ENCODE assay signal across 19 cellular contexts in genomic region chrX:123988423-123989116, GRCh38. TPM values are rescaled to one million over a fixed set of nuclear protein-coding genes. Genes with fewer than 3 reads are reported as not detected.
DNase-seq lines count a peak whose midpoint lies in the region; ATAC-seq, FAIRE-seq and TF ChIP-seq lines count a peak whose summit lies in the region.
"Had no signal": no experiment of that assay in that cellular context is flagged by ENCODE, and none has a peak within 500 bp of the region (broad histone marks: within the 10 kb centered on the region; RNA-seq: fewer than 3 reads in every experiment).

No MANE protein-coding gene starts in this region.

- H3K9me3 ChIP-seq in CD8-positive, alpha-beta memory T cell (ENCODE audit: low read length), result no peaks in the 10 kb centered on the region
- no peaks in the 10 kb centered on the region for H3K9me3 ChIP-seq in K562 (replicated peaks; ENCODE audit: control insufficient read depth, insufficient read depth, low read depth, low read length)
- H3K9me3 ChIP-seq in right lobe of liver, result no peaks in the 10 kb centered on the region
- H3K9me3 ChIP-seq: suprapubic skin had no signal

- no peaks in the 10 kb centered on the region for H3K9me3 Mint-ChIP-seq in CD8-positive, alpha-beta memory T cell
- no peaks in the 10 kb centered on the region for H3K9me3 Mint-ChIP-seq in naive thymus-derived CD8-positive, alpha-beta T cell
- H3K9me3 Mint-ChIP-seq: activated naive CD8-positive, alpha-beta T cell treated with anti-CD3 and anti-CD28 coated beads, Interleukin-2, amount 10 ng/mL, durations not matched to agents 7 days and 5 days had no signal

- no peaks in the 10 kb centered on the region for H3K27me3 Mint-ChIP-seq in CD8-positive, alpha-beta memory T cell
- H3K27me3 Mint-ChIP-seq in naive thymus-derived CD8-positive, alpha-beta T cell, result no peaks in the 10 kb centered on the region
- H3K27me3 Mint-ChIP-seq: activated naive CD8-positive, alpha-beta T cell treated with anti-CD3 and anti-CD28 coated beads, Interleukin-2, amount 10 ng/mL, durations not matched to agents 7 days and 5 days had no signal

- no peak for TF ChIP-seq RAD21 in K562 (CRISPR knock-in tag; conservative IDR thresholded peaks at IDR 0.05 in 1 of 2, IDR thresholded peaks at IDR 0.05 in 1 of 2)

- peak overlapping the region in 2 of 7 donors; percentile 18 to 58 for H3K4me3 Mint-ChIP-seq in CD8-positive, alpha-beta memory T cell
- H3K4me3 Mint-ChIP-seq in naive thymus-derived CD8-positive, alpha-beta T cell, result peak overlapping the region in 7 of 10 donors; percentile 1 to 65 (median 39)
- H3K4me3 Mint-ChIP-seq: activated naive CD8-positive, alpha-beta T cell treated with anti-CD3 and anti-CD28 coated beads, Interleukin-2, amount 10 ng/mL, durations not matched to agents 7 days and 5 days had no signal

- peak; percentile 93 for FAIRE-seq in K562 (lab: Jason Lieb, UNC)
- FAIRE-seq in frontal cortex (lab: Jason Lieb, UNC), result no peak
- FAIRE-seq: bronchial epithelial cell had no signal

- peaks cover 49 to 70% (median 61%) of the 10 kb centered on the region in 3 donors for H3K4me1 Mint-ChIP-seq in CD8-positive, alpha-beta memory T cell
- H3K4me1 Mint-ChIP-seq in naive thymus-derived CD8-positive, alpha-beta T cell, result peaks cover 11 to 69% (median 46%) of the 10 kb centered on the region in 4 donors

- H4K20me1 ChIP-seq in K562 (replicated peaks; ENCODE audit: control insufficient read depth, insufficient read depth, low read length), result 0 out of 2 replicates have a peak, but pooled peaks cover 4% of the 10 kb centered on the region

- BruUV-seq in K562 (replicated peaks; lab: Mats Ljungman, UMichigan), result no TSS peak

- peak overlapping the region; percentile 32; the same call in 1 of the 2 replicates for H3K4me2 ChIP-seq in K562 (ENCODE audit: insufficient read depth, low read length)

- H3K36me3 ChIP-seq in CD8-positive, alpha-beta memory T cell (ENCODE audit: insufficient read depth, low read length), result no peaks in the 10 kb centered on the region
- H3K36me3 ChIP-seq in K562 (ENCODE audit: control insufficient read depth, insufficient read depth, low read length) (peaks cover 5% of the 10 kb centered on the region; the same call in 2 of the 3 replicates), right lobe of liver (no peaks in the 10 kb centered on the region)
- H3K36me3 ChIP-seq: suprapubic skin had no signal

- POLR2A ChIA-PET in CD8-positive, alpha-beta memory T cell (lab: Charles Lee), result no interaction called here
- POLR2A ChIA-PET in K562 (lab: Yijun Ruan, JAX), result interaction anchor here (1.0 kb wide), 1 partner anchor 8 kb away, joined by 3 read pairs; no protein-coding TSS in a partner anchor
- POLR2A ChIA-PET in naive thymus-derived CD8-positive, alpha-beta T cell (lab: Charles Lee), result no interaction called here

- ATAC-seq in K562, result peak; percentile 84
- no peak for ATAC-seq in naive thymus-derived CD8-positive, alpha-beta T cell
- ATAC-seq in HG03135 (IDR thresholded peaks at IDR 0.05; ENCODE audit: unreplicated experiment), result no peak
- no peak for ATAC-seq in right lobe of liver
- ATAC-seq: esophagus mucosa, left ventricle myocardium superior had no signal

- 50% methylated on average over 1 of the region's 1 CpG for WGBS in K562 (ENCODE audit: insufficient coverage, low coverage, missing lambda C conversion rate)
- 42% methylated on average over 1 of the region's 1 CpG for WGBS in right lobe of liver (ENCODE audit: insufficient coverage, low coverage, low lambda C conversion rate, missing lambda C conversion rate)

- peak overlapping the region in 6 of 8 donors; percentile 3 to 71 (median 22) for H3K27ac Mint-ChIP-seq in CD8-positive, alpha-beta memory T cell
- peak overlapping the region in 6 of 10 donors; percentile 1 to 83 (median 40) for H3K27ac Mint-ChIP-seq in naive thymus-derived CD8-positive, alpha-beta T cell
- H3K27ac Mint-ChIP-seq: activated naive CD8-positive, alpha-beta T cell treated with anti-CD3 and anti-CD28 coated beads, Interleukin-2, amount 10 ng/mL, durations not matched to agents 7 days and 5 days had no signal

- H3K27ac ChIP-seq in CD8-positive, alpha-beta memory T cell (ENCODE audit: low read depth, low read length), result no peak overlapping the region
- peak overlapping the region; percentile 56; the same call in 2 of the 3 replicates for H3K27ac ChIP-seq in K562 (ENCODE audit: extremely low read depth, low read depth, low read length)
- no peak overlapping the region for H3K27ac ChIP-seq in right lobe of liver
- H3K27ac ChIP-seq: dorsolateral prefrontal cortex, suprapubic skin had no signal

- peaks cover 0 to 11% (median 0%) of the 10 kb centered on the region in 3 donors for H3K36me3 Mint-ChIP-seq in CD8-positive, alpha-beta memory T cell
- peaks cover 0 to 12% (median 0%) of the 10 kb centered on the region in 3 donors for H3K36me3 Mint-ChIP-seq in naive thymus-derived CD8-positive, alpha-beta T cell

- H2AFZ ChIP-seq in K562 (ENCODE audit: low read depth, low read length), result no peak overlapping the region

- no peaks in the 10 kb centered on the region for H3K27me3 ChIP-seq in CD8-positive, alpha-beta memory T cell (ENCODE audit: insufficient read depth, low read length, poor library complexity, severe bottlenecking)
- H3K27me3 ChIP-seq in K562 (ENCODE audit: control insufficient read depth in 2 of 2, insufficient read depth in 2 of 2, low read length in 2 of 2) (no peaks in the 10 kb centered on the region), right lobe of liver (no peaks in the 10 kb centered on the region)
- H3K27me3 ChIP-seq: suprapubic skin had no signal

- H3K79me2 ChIP-seq in K562 (ENCODE audit: control insufficient read depth, insufficient read depth, low read length), result peaks cover 97% of the 10 kb centered on the region

- intact Hi-C loops in K562 (cut with micrococcal nuclease), result no loop called here
- intact Hi-C loops in right lobe of liver (cut with DNase I), result no loop called here

- H3K4me3 ChIP-seq in CD8-positive, alpha-beta memory T cell (ENCODE audit: low read length), result no peak overlapping the region
- no peak overlapping the region for H3K4me3 ChIP-seq in K562
- H3K4me3 ChIP-seq in right lobe of liver, result no peak overlapping the region
- H3K4me3 ChIP-seq: dorsolateral prefrontal cortex, suprapubic skin had no signal

- peak; percentile 39; the same call in 1 of the 2 replicates for TF ChIP-seq EP300 in K562 (IDR thresholded peaks at IDR 0.05; ENCODE audit: low read length)

- in situ Hi-C loops in K562 (cut with MboI), result no loop called here

- TF ChIP-seq CTCF in K562 (IDR thresholded peaks at IDR 0.05 in 2 of 3, conservative IDR thresholded peaks at IDR 0.05 in 1 of 3; ENCODE audit: insufficient read depth in 2 of 3, low read depth in 1 of 3, low read length in 3 of 3) (no peak), right lobe of liver (IDR thresholded peaks at IDR 0.05) (no peak)

- TF ChIP-seq POLR2A in K562 (conservative IDR thresholded peaks at IDR 0.05), result no peak
- no peak for TF ChIP-seq POLR2A in right lobe of liver (IDR thresholded peaks at IDR 0.05)

- peak overlapping the region in 1 of 2 experiments; percentile 33; a peak in 2 of 4 replicates for H3K9ac ChIP-seq in K562 (ENCODE audit: insufficient read depth in 1 of 2, low read depth in 2 of 2, low read length in 2 of 2)

- CTCF ChIA-PET in CD8-positive, alpha-beta memory T cell (lab: Charles Lee), result no interaction called here
- CTCF ChIA-PET in K562 (lab: Yijun Ruan, JAX; ENCODE audit: low intra/inter-chr PET ratio), result no interaction called here

- no peaks in the 10 kb centered on the region for H3K9me1 ChIP-seq in K562 (ENCODE audit: control insufficient read depth, insufficient read depth, low read length)

- DNase-seq in CD8-positive, alpha-beta memory T cell, result no peak
- DNase-seq in OCI-M1 (lab: John Stamatoyannopoulos, UW), result peak; percentile 43
- peak; percentile 43 to 69 (median 58) for DNase-seq in K562 (ENCODE audit: extremely low read depth in 1 of 4, low spot score in 3 of 4)
- DNase-seq in naive thymus-derived CD8-positive, alpha-beta T cell, result no peak
- no peak for DNase-seq in NCI-H2171 (lab: John Stamatoyannopoulos, UW)
- no peak for DNase-seq in right lobe of liver
- DNase-seq in frontal cortex (ENCODE audit: low spot score in 2 of 2), result no peak
- DNase-seq: activated CD4-positive, alpha-beta T cell treated with anti-CD3 and anti-CD28 coated beads, Interleukin-2, amount 50 U/mL, for 1 hour; activated naive CD8-positive, alpha-beta T cell treated with anti-CD3 and anti-CD28 coated beads, Interleukin-2, amount 10 ng/mL, durations not matched to agents 7 days and 5 days; activated T-cell treated with anti-CD3 and anti-CD28 coated beads, Interleukin-2, amount 50 U/mL, for 1 hour; dorsolateral prefrontal cortex; Kasumi-1; left ventricle myocardium superior; NCI-H1105 treated with DMSO at 0.1 percent for 48 hours; stimulated activated CD4-positive, alpha-beta T cell treated with anti-CD3 and anti-CD28 coated beads, Interleukin-4, amount 100 ng/mL, for 1 hour had no signal

- H3K4me1 ChIP-seq in CD8-positive, alpha-beta memory T cell (ENCODE audit: insufficient read depth, low read length), result peaks cover 7% of the 10 kb centered on the region
- peaks cover 6 to 14% of the 10 kb centered on the region in 2 experiments; a peak in 3 of 5 replicates for H3K4me1 ChIP-seq in K562 (replicated peaks in 1 of 2; ENCODE audit: control insufficient read depth in 2 of 2, insufficient read depth in 2 of 2, low read length in 2 of 2)
- H3K4me1 ChIP-seq in right lobe of liver, result no peaks in the 10 kb centered on the region

RNA-seq across cellular contexts. Expression of gene STAG2, which starts 27.1 kb away (rescaled TPM):
- total RNA-seq in CD8-positive, alpha-beta memory T cell, result 100 to 1,000 TPM; 116 to 122 TPM
- polyA plus RNA-seq in CD8-positive, alpha-beta memory T cell, result 62.0 TPM
- 30.7 and 160 TPM in 2 replicates for total RNA-seq in K562 (2011; cell fraction: chromatin; rRNA removed; ENCODE audit: low replicate concordance)
- total RNA-seq in K562 (2011; cell fraction: nucleolus; rRNA removed), result 13.2 and 20.4 TPM in 2 replicates
- total RNA-seq in K562 (2011; cell fraction: nucleoplasm; rRNA removed), result 39.8 and 40.3 TPM in 2 replicates
- total RNA-seq in K562 (2014; rRNA removed) (67.7 and 108 TPM in 2 replicates), K562 (2014; rRNA removed; fragmentation: Illumina TruSeq; extraction: Trizol) (133 and 167 TPM in 2 replicates), K562 (2015; rRNA removed; fragmentation: Illumina TruSeq; extraction: Trizol) (104 and 110 TPM in 2 replicates), K562 (2021) (86.3 and 90.1 TPM in 2 replicates), right lobe of liver (10 to 100 TPM; 17.1 to 27.5 (median 23.9) TPM), frontal cortex (117 TPM)
- polyA plus RNA-seq in K562 (2011; rRNA removed) (67.7 and 95.1 TPM in 2 replicates), K562 (2014; fragmentation: Illumina TruSeq; extraction: Trizol) (76.2 and 87.9 TPM in 2 replicates), K562 (2014; fragmentation: Nextera tagmentation; extraction: Ambion mirVana) (10 to 100 TPM; 40.3 to 60.0 TPM), K562 (2014; rRNA removed) (44.8 and 48.5 TPM in 2 replicates)
- 12.8 and 30.4 TPM in 2 replicates for polyA plus RNA-seq in K562 (2011; cell fraction: cytosol; rRNA removed)
- polyA plus RNA-seq in K562 (2011; cell fraction: nucleus; rRNA removed), result 19.9 and 29.6 TPM in 2 replicates
- 63.3 and 65.9 TPM in 2 replicates for polyA plus RNA-seq in K562 (2012)
- 345 and 420 TPM in 2 replicates for polyA minus RNA-seq in K562 (2011; rRNA and poly(A)+ RNA removed)
- polyA minus RNA-seq in K562 (2011; cell fraction: cytosol; rRNA and poly(A)+ RNA removed), result 88.5 and 108 TPM in 2 replicates
- polyA minus RNA-seq in K562 (2011; cell fraction: nucleus; rRNA and poly(A)+ RNA removed), result 37.7 and 70.4 TPM in 2 replicates
- 100 to 1,000 TPM; 131 to 146 TPM for total RNA-seq in naive thymus-derived CD8-positive, alpha-beta T cell
- 10 to 100 TPM; 58.2 to 67.7 (median 64.0) TPM for polyA plus RNA-seq in naive thymus-derived CD8-positive, alpha-beta T cell

Comparison
In these comparisons a context has a peak if more than half of its experiments do, and no peak if none do; other contexts are left out.
1. DNase-seq: peak in OCI-M1 (single experiment) and K562 (4 of 4); none in CD8-positive, alpha-beta memory T cell (0 of 5), naive thymus-derived CD8-positive, alpha-beta T cell (0 of 10), NCI-H2171 (single experiment), right lobe of liver (0 of 3) and frontal cortex (0 of 2).